In the genomic region with DNA sequence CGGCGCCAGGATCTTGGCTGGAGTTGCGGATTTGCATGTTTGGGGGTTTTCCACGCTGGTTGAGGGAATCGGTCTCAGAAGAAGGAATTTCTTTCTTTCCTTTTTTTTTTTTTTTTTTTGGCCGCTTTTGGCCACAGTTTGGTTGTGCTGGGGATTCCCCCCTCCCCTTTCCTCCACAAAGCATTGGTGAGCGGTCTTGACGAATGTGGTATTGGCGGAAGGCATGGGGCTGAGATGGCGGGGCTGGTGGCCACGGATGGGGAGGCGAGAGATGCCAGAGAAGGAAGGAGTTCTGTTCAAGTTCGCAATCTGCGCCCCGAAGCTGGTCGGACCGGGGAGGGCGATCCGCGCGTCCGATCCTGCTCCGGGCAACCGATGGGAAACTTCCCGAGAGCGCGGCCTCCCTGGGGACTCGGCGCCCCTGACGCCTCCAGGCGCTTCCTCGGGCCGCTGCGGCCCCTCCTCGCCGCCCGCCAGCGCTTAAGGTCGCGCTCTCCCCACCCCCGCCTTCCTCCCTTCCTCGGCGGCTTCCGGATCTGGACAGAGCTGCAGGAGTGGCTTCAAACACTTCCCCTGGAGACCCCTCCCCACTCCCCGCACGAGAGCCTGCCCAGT, we compare ENCODE assay signal across 1 cellular context.
TF ChIP-seq lines count a peak whose summit lies in the region.

No MANE protein-coding gene starts in this region.

TF ChIP-seq in GM23338, 12 proteins besides CTCF, POLR2A, EP300 and RAD21 (continued from another document):
- no peak for TF ChIP-seq ZNF462 (CRISPR knock-in tag; IDR thresholded peaks at IDR 0.05)
- TF ChIP-seq ZNF114 (CRISPR knock-in tag; IDR thresholded peaks at IDR 0.05), result no peak
